In the genomic region with DNA sequence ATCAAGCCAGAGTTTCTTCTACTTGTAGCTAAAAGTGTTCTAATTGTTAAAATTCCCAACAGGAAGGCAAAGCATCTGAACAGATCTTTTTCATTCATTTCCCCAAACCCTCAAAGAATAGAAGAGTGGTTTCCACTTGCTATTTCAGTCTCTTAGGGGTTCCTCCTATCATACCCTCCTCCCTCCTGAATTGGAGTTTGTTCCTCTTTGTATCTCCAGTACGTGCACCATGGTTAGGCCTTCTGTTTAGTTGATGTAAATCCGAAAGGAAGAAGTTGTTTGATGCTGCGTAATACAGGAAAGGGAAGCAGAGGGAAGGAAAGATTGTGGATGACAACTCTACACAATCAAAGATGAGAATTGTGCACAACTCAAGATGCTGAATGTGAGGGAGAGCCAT, we compare ENCODE assay signal across 1 cellular context.
TF ChIP-seq lines count a peak whose summit lies in the region.

No MANE protein-coding gene starts in this region.

TF ChIP-seq in HepG2, 621 proteins besides CTCF, POLR2A, EP300 and RAD21:
- no peak for TF ChIP-seq SUZ12 (IDR thresholded peaks at IDR 0.05; ENCODE audit: low read depth, low read length)
